1 cellular context compared by ENCODE assay signal in the genomic region with DNA sequence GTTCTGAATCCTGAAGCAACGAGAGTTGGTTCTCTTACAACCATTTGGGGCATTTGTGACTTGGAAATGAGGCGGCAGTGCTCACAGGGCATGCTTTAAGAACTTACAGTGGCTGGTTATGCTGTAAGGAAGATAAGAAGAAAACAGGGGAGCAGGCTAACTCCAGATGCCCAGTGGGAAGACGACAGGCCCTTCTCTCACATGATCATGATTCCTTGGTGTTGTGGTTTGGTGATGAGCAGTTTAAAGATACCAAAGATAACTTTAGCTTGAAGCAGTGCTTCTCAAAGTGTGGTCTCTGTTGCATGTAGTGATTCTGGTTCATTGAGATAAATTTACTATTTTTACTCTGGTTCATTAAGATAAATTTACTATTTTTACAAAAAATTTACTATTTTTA.
TF ChIP-seq lines count a peak whose summit lies in the region.

No MANE protein-coding gene starts in this region.

TF ChIP-seq in H1, 55 proteins besides CTCF, POLR2A, EP300 and RAD21:
- no peak for TF ChIP-seq HDAC2 (IDR thresholded peaks at IDR 0.05; ENCODE audit: borderline replicate concordance in 1 of 2, low read depth in 2 of 2, low read length in 2 of 2)
- TF ChIP-seq BRCA1 (IDR thresholded peaks at IDR 0.05; ENCODE audit: low read depth, low read length): no peak
